In genomic region chr7:152615052-152615741, GRCh38 we compare ENCODE assay signal across 9 cellular contexts.
DNase-seq lines count a peak whose midpoint lies in the region; ATAC-seq and TF ChIP-seq lines count a peak whose summit lies in the region.
"Had no signal": no experiment of that assay in that cellular context is flagged by ENCODE, and none has a peak within 500 bp of the region (broad histone marks: within the 10 kb centered on the region; RNA-seq: fewer than 3 reads in every experiment).

No MANE protein-coding gene starts in this region.

- CTCF ChIA-PET in CD4-positive, alpha-beta memory T cell (lab: Charles Lee; ENCODE audit: partially characterized antibody): no interaction called here

- H3K27ac ChIP-seq in thyroid gland (no peak overlapping the region), gastroesophageal sphincter (no peak overlapping the region)
- no peak overlapping the region for H3K27ac ChIP-seq in CD4-positive, alpha-beta memory T cell (ENCODE audit: low read depth, low read length)

- DNase-seq in NCI-H1930 (lab: John Stamatoyannopoulos, UW) (peak; percentile 44 to 46), SK-N-DZ (ENCODE audit: low spot score) (peak; percentile 77), iris pigment epithelial cell (ENCODE audit: low read depth) (peak; percentile 26), thyroid gland (peak; percentile 3 to 5)
- no peak for DNase-seq in effector memory CD8-positive, alpha-beta T cell
- DNase-seq in CD4-positive, alpha-beta memory T cell: no peak
- DNase-seq: effector memory CD4-positive, alpha-beta T cell had no signal

- TF ChIP-seq CTCF in thyroid gland (IDR thresholded peaks at IDR 0.05): no peak
- TF ChIP-seq CTCF in gastroesophageal sphincter (IDR thresholded peaks at IDR 0.05): no peak

- H3K36me3 ChIP-seq in thyroid gland: no peaks in the 10 kb centered on the region
- no peaks in the 10 kb centered on the region for H3K36me3 ChIP-seq in gastroesophageal sphincter
- no peaks in the 10 kb centered on the region for H3K36me3 ChIP-seq in CD4-positive, alpha-beta memory T cell (ENCODE audit: insufficient read depth, low read length)

- TF ChIP-seq POLR2A in thyroid gland (IDR thresholded peaks at IDR 0.05) (no peak), gastroesophageal sphincter (IDR thresholded peaks at IDR 0.05) (no peak)

- POLR2A ChIA-PET in CD4-positive, alpha-beta memory T cell (lab: Charles Lee; ENCODE audit: partially characterized antibody): no interaction called here

- TF ChIP-seq EP300 in gastroesophageal sphincter (IDR thresholded peaks at IDR 0.05): no peak

- H3K4me1 ChIP-seq in thyroid gland (no peaks in the 10 kb centered on the region), gastroesophageal sphincter (no peaks in the 10 kb centered on the region)
- no peaks in the 10 kb centered on the region for H3K4me1 ChIP-seq in CD4-positive, alpha-beta memory T cell (ENCODE audit: insufficient read depth, low read length)

- no peak overlapping the region for H3K4me3 ChIP-seq in thyroid gland (replicated peaks in 1 of 3)
- H3K4me3 ChIP-seq in gastroesophageal sphincter: no peak overlapping the region
- no peak overlapping the region for H3K4me3 ChIP-seq in CD4-positive, alpha-beta memory T cell (ENCODE audit: low read length in 2 of 2)

- H3K27ac Mint-ChIP-seq in effector memory CD8-positive, alpha-beta T cell: no peak overlapping the region
- no peak overlapping the region for H3K27ac Mint-ChIP-seq in CD4-positive, alpha-beta memory T cell

- H3K4me3 Mint-ChIP-seq in effector memory CD8-positive, alpha-beta T cell: no peak overlapping the region
- no peak overlapping the region for H3K4me3 Mint-ChIP-seq in CD4-positive, alpha-beta memory T cell

- intact Hi-C loops in thyroid gland (cut with DNase I): no loop called here
- intact Hi-C loops in CD4-positive, alpha-beta memory T cell (cut with micrococcal nuclease): no loop called here

- peaks cover 4% of the 10 kb centered on the region for H3K36me3 Mint-ChIP-seq in effector memory CD8-positive, alpha-beta T cell (ENCODE audit: insufficient read depth)
- no peaks in the 10 kb centered on the region for H3K36me3 Mint-ChIP-seq in CD4-positive, alpha-beta memory T cell

- H3K9me3 ChIP-seq in thyroid gland: no peaks in the 10 kb centered on the region
- no peaks in the 10 kb centered on the region for H3K9me3 ChIP-seq in gastroesophageal sphincter
- H3K9me3 ChIP-seq in CD4-positive, alpha-beta memory T cell (ENCODE audit: control insufficient read depth in 1 of 2, low read length in 2 of 2): no peaks in the 10 kb centered on the region

- WGBS in thyroid gland, 2 donors: 19 to 23% methylated on average over 9 of the region's 13 CpGs
- 40% methylated on average over 3 of the region's 13 CpGs; no CpG with 5 or more reads in 1 of the 2 donors for WGBS in gastroesophageal sphincter (ENCODE audit: low coverage in 1 of 2), 2 donors

- no peaks in the 10 kb centered on the region for H3K27me3 ChIP-seq in thyroid gland
- no peaks in the 10 kb centered on the region for H3K27me3 ChIP-seq in gastroesophageal sphincter
- no peaks in the 10 kb centered on the region for H3K27me3 ChIP-seq in CD4-positive, alpha-beta memory T cell (ENCODE audit: insufficient read depth, low read length)

- no peak for ATAC-seq in gastroesophageal sphincter
- no peak for ATAC-seq in effector memory CD8-positive, alpha-beta T cell (replicated peaks)
- ATAC-seq: HCT116 had no signal

- no peaks in the 10 kb centered on the region for H3K9me3 Mint-ChIP-seq in effector memory CD8-positive, alpha-beta T cell
- H3K9me3 Mint-ChIP-seq in CD4-positive, alpha-beta memory T cell: peaks cover 0 to 2% (median 0%) of the 10 kb centered on the region in 8 donors

- peaks cover 0 to 2% of the 10 kb centered on the region in 2 donors for H3K27me3 Mint-ChIP-seq in effector memory CD8-positive, alpha-beta T cell
- H3K27me3 Mint-ChIP-seq in CD4-positive, alpha-beta memory T cell: peaks cover 1 to 2% of the 10 kb centered on the region in 2 donors

- H3K4me1 Mint-ChIP-seq in effector memory CD8-positive, alpha-beta T cell (ENCODE audit: low read depth in 2 of 2): peaks cover 0 to 2% of the 10 kb centered on the region in 2 donors
- no peaks in the 10 kb centered on the region for H3K4me1 Mint-ChIP-seq in CD4-positive, alpha-beta memory T cell

Comparison
In these comparisons a context has a peak if more than half of its experiments do, and no peak if none do; other contexts are left out.
1. DNase-seq: peak in NCI-H1930 (2 of 2), SK-N-DZ (single experiment), iris pigment epithelial cell (single experiment) and thyroid gland (2 of 2); none in effector memory CD8-positive, alpha-beta T cell (0 of 3) and CD4-positive, alpha-beta memory T cell (0 of 5).